In the genomic region with DNA sequence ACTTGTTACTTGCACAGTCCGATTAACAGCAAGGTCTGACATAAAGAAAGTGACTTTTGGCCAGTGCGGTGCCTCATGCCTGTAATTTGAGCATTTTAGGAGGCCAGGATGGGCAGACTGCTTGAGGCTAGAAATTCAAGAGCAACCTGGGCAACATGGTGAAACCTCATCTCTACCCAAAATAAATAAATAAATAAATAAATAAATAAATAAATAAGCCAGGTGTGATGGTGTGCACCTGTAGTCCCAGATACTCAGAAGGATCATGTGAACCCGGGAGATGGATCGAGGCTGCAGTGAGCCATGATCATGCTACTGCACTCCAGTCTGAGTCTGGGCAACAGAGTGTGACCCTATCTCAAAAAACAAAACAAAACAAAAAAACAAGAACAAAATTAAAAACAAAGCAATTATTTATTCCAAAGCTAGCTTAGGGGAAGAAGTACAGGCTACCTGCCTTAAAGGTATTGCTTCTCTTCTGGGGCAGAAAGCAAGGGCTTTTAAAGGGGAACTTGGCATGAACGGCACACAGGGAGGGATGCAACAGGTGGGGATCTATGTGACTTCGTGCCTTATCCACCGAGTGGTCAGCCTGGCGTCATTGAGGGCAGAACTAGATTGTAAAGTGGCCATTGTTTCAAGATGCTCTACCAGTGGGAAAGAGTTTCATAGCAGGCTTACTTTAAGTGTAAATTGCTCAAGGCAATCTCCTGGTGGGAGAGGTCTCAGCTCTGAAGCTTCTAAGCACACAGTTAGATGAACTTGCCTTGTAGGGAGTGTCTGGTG, we compare ENCODE assay signal across 1 cellular context.
TF ChIP-seq lines count a peak whose summit lies in the region.

No MANE protein-coding gene starts in this region.

TF ChIP-seq in HEK293, 187 proteins besides CTCF, POLR2A, EP300 and RAD21 (continued from another document and continues in another):
- TF ChIP-seq ZNF449 (tag by site-specific recombination; IDR thresholded peaks at IDR 0.05) (no peak), ZNF10 (tag by site-specific recombination; IDR thresholded peaks at IDR 0.05) (no peak), OVOL3 (tag by site-specific recombination; IDR thresholded peaks at IDR 0.05) (no peak), ZNF707 (tag by site-specific recombination; IDR thresholded peaks at IDR 0.05) (no peak), ZNF518A (tag by site-specific recombination; conservative IDR thresholded peaks at IDR 0.05; ENCODE audit: low read depth) (peak; percentile 72; the same call in 1 of the 2 replicates), ZNF404 (tag by site-specific recombination; IDR thresholded peaks at IDR 0.05) (0 out of 2 replicates have a peak, but pooled peaks have one; percentile 33), ZNF248 (tag by site-specific recombination; IDR thresholded peaks at IDR 0.05) (no peak), ZSCAN18 (tag by site-specific recombination; IDR thresholded peaks at IDR 0.05) (no peak), ZNF426 (tag by site-specific recombination; IDR thresholded peaks at IDR 0.05) (peak; percentile 55), ZNF202 (tag by site-specific recombination; IDR thresholded peaks at IDR 0.05; ENCODE audit: borderline replicate concordance) (peak; percentile 82; the same call in 1 of the 2 replicates), ZSCAN16 (tag by site-specific recombination; IDR thresholded peaks at IDR 0.05) (no peak), ZNF560 (tag by site-specific recombination; IDR thresholded peaks at IDR 0.05; ENCODE audit: borderline replicate concordance) (0 out of 2 replicates have a peak, but pooled peaks have one; percentile 30), ZNF157 (tag by site-specific recombination; IDR thresholded peaks at IDR 0.05) (no peak), TRIM28 (IDR thresholded peaks at IDR 0.05; ENCODE audit: borderline replicate concordance, low read length) (no peak), BCL11A (tag by site-specific recombination; IDR thresholded peaks at IDR 0.05; ENCODE audit: low read depth) (no peak), ZNF791 (tag by site-specific recombination; IDR thresholded peaks at IDR 0.05) (no peak), ZNF514 (tag by site-specific recombination; IDR thresholded peaks at IDR 0.05) (no peak), RBAK (tag by site-specific recombination; IDR thresholded peaks at IDR 0.05) (no peak), KLF1 (tag by site-specific recombination; IDR thresholded peaks at IDR 0.05) (no peak), ZNF133 (tag by site-specific recombination; IDR thresholded peaks at IDR 0.05) (no peak), ZNF266 (tag by site-specific recombination; IDR thresholded peaks at IDR 0.05; ENCODE audit: low read depth) (0 out of 2 replicates have a peak, but pooled peaks have one; percentile 44), ZNF362 (tag by site-specific recombination; IDR thresholded peaks at IDR 0.05) (no peak), HOXC10 (CRISPR knock-in tag; IDR thresholded peaks at IDR 0.05) (no peak), ZNF621 (tag by site-specific recombination; IDR thresholded peaks at IDR 0.05) (no peak), ZNF140 (tag by site-specific recombination; IDR thresholded peaks at IDR 0.05) (peak; percentile 75), ZNF529 (tag by site-specific recombination; IDR thresholded peaks at IDR 0.05; ENCODE audit: insufficient replicate concordance) (no peak), ZNF623 (tag by site-specific recombination; IDR thresholded peaks at IDR 0.05) (peak; percentile 51), ZBTB21 (tag by site-specific recombination; IDR thresholded peaks at IDR 0.05) (no peak), REST (tag by site-specific recombination; IDR thresholded peaks at IDR 0.05) (peak; percentile 35; the same call in 1 of the 2 replicates), ZNF391 (tag by site-specific recombination; IDR thresholded peaks at IDR 0.05; ENCODE audit: borderline replicate concordance, low read depth) (no peak), ZNF76 (tag by site-specific recombination; IDR thresholded peaks at IDR 0.05; ENCODE audit: borderline replicate concordance, low read depth) (no peak), MZF1 (tag by site-specific recombination; IDR thresholded peaks at IDR 0.05; ENCODE audit: borderline replicate concordance) (no peak), ZNF777 (tag by site-specific recombination; IDR thresholded peaks at IDR 0.05; ENCODE audit: borderline replicate concordance) (no peak), ZNF701 (tag by site-specific recombination; IDR thresholded peaks at IDR 0.05) (no peak), ZNF354C (tag by site-specific recombination; IDR thresholded peaks at IDR 0.05; ENCODE audit: borderline replicate concordance, low read depth) (0 out of 2 replicates have a peak, but pooled peaks have one; percentile 74), ZNF292 (tag by site-specific recombination; IDR thresholded peaks at IDR 0.05; ENCODE audit: borderline replicate concordance, low read depth) (peak; percentile 57; the same call in 1 of the 2 replicates), GFI1B (tag by site-specific recombination; IDR thresholded peaks at IDR 0.05) (no peak)
- TF ChIP-seq, protein P1, sequence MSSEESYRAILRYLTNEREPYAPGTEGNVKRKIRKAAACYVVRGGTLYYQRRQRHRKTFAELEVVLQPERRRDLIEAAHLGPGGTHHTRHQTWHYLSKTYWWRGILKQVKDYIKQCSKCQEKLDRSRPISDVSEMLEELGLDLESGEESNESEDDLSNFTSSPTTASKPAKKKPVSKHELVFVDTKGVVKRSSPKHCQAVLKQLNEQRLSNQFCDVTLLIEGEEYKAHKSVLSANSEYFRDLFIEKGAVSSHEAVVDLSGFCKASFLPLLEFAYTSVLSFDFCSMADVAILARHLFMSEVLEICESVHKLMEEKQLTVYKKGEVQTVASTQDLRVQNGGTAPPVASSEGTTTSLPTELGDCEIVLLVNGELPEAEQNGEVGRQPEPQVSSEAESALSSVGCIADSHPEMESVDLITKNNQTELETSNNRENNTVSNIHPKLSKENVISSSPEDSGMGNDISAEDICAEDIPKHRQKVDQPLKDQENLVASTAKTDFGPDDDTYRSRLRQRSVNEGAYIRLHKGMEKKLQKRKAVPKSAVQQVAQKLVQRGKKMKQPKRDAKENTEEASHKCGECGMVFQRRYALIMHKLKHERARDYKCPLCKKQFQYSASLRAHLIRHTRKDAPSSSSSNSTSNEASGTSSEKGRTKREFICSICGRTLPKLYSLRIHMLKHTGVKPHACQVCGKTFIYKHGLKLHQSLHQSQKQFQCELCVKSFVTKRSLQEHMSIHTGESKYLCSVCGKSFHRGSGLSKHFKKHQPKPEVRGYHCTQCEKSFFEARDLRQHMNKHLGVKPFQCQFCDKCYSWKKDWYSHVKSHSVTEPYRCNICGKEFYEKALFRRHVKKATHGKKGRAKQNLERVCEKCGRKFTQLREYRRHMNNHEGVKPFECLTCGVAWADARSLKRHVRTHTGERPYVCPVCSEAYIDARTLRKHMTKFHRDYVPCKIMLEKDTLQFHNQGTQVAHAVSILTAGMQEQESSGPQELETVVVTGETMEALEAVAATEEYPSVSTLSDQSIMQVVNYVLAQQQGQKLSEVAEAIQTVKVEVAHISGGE (tag by site-specific recombination; conservative IDR thresholded peaks at IDR 0.05; ENCODE audit: low read depth) = peak; percentile 49
- TF ChIP-seq, protein P2, sequence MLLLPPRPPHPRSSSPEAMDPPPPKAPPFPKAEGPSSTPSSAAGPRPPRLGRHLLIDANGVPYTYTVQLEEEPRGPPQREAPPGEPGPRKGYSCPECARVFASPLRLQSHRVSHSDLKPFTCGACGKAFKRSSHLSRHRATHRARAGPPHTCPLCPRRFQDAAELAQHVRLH (tag by site-specific recombination; IDR thresholded peaks at IDR 0.05) = no peak
- TF ChIP-seq, protein P3, sequence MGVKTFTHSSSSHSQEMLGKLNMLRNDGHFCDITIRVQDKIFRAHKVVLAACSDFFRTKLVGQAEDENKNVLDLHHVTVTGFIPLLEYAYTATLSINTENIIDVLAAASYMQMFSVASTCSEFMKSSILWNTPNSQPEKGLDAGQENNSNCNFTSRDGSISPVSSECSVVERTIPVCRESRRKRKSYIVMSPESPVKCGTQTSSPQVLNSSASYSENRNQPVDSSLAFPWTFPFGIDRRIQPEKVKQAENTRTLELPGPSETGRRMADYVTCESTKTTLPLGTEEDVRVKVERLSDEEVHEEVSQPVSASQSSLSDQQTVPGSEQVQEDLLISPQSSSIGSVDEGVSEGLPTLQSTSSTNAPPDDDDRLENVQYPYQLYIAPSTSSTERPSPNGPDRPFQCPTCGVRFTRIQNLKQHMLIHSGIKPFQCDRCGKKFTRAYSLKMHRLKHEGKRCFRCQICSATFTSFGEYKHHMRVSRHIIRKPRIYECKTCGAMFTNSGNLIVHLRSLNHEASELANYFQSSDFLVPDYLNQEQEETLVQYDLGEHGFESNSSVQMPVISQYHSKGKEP (tag by site-specific recombination; IDR thresholded peaks at IDR 0.05) = no peak
